ENCODE assay signal across 9 cellular contexts in genomic region chr17:64641499-64641898, GRCh38. TPM values are rescaled to one million over a fixed set of nuclear protein-coding genes. Genes with fewer than 3 reads are reported as not detected.
DNase-seq lines count a peak whose midpoint lies in the region; ATAC-seq and TF ChIP-seq lines count a peak whose summit lies in the region.
"Had no signal": no experiment of that assay in that cellular context is flagged by ENCODE, and none has a peak within 500 bp of the region (broad histone marks: within the 10 kb centered on the region; RNA-seq: fewer than 3 reads in every experiment).

No MANE protein-coding gene starts in this region.

- peaks cover 99% of the 10 kb centered on the region for H3K79me2 ChIP-seq in osteoblast (ENCODE audit: insufficient read depth, low read length)

- peak overlapping the region; percentile 82 for H3K4me2 ChIP-seq in osteoblast (ENCODE audit: insufficient read depth, low read length)

- H3K4me1 ChIP-seq in osteoblast (ENCODE audit: insufficient read depth, low read length) = peaks cover 56% of the 10 kb centered on the region

- no peak overlapping the region for H3K4me3 Mint-ChIP-seq in stimulated activated naive B cell treated with anti-CD40 and anti-IgM and Interleukin-4, amounts not matched to agents 10 μg/mL and 1 μg/mL and 100 μg/mL, for 72 hours
- H3K4me3 Mint-ChIP-seq in activated naive CD8-positive, alpha-beta T cell treated with anti-CD3 and anti-CD28 coated beads, Interleukin-2, amount 50 U/mL, for 24 hours = no peak overlapping the region
- H3K4me3 Mint-ChIP-seq: activated naive CD8-positive, alpha-beta T cell had no signal

- H3K4me1 Mint-ChIP-seq in stimulated activated naive B cell treated with anti-CD40 and anti-IgM and Interleukin-4, amounts not matched to agents 10 μg/mL and 1 μg/mL and 100 μg/mL, for 72 hours = peaks cover 14 to 36% of the 10 kb centered on the region in 2 donors
- peaks cover 23% of the 10 kb centered on the region for H3K4me1 Mint-ChIP-seq in activated naive CD8-positive, alpha-beta T cell treated with anti-CD3 and anti-CD28 coated beads, Interleukin-2, amount 50 U/mL, for 24 hours

- H3K27ac Mint-ChIP-seq in stimulated activated naive B cell treated with anti-CD40 and anti-IgM and Interleukin-4, amounts not matched to agents 10 μg/mL and 1 μg/mL and 100 μg/mL, for 72 hours = no peak overlapping the region
- H3K27ac Mint-ChIP-seq in activated naive CD8-positive, alpha-beta T cell treated with anti-CD3 and anti-CD28 coated beads, Interleukin-2, amount 50 U/mL, for 24 hours = no peak overlapping the region
- H3K27ac Mint-ChIP-seq: activated naive CD8-positive, alpha-beta T cell had no signal

- H3K36me3 Mint-ChIP-seq in stimulated activated naive B cell treated with anti-CD40 and anti-IgM and Interleukin-4, amounts not matched to agents 10 μg/mL and 1 μg/mL and 100 μg/mL, for 72 hours = peaks cover 2 to 3% of the 10 kb centered on the region in 2 donors
- peaks cover 5% of the 10 kb centered on the region for H3K36me3 Mint-ChIP-seq in activated naive CD8-positive, alpha-beta T cell treated with anti-CD3 and anti-CD28 coated beads, Interleukin-2, amount 50 U/mL, for 24 hours (ENCODE audit: low read depth)

- no peak overlapping the region for H2AFZ ChIP-seq in osteoblast (ENCODE audit: low read length)

- peaks cover 80% of the 10 kb centered on the region for H4K20me1 ChIP-seq in osteoblast (ENCODE audit: insufficient read depth, low read length)

- DNase-seq in ELF-1 (ENCODE audit: low read depth, low spot score) = peak; percentile 13
- peak; percentile 51 for DNase-seq in NCI-H69 (lab: John Stamatoyannopoulos, UW)
- DNase-seq in epithelial cell of prostate (ENCODE audit: low read depth, low spot score) = no peak
- peak; percentile 90 for DNase-seq in osteoblast (ENCODE audit: insufficient read length, low spot score, missing footprints)
- no peak for DNase-seq in stimulated activated naive B cell treated with anti-CD40 and anti-IgM and Interleukin-4, amounts not matched to agents 10 μg/mL and 1 μg/mL and 100 μg/mL, for 72 hours
- no peak for DNase-seq in activated naive CD8-positive, alpha-beta T cell treated with anti-CD3 and anti-CD28 coated beads, Interleukin-2, amount 50 U/mL, for 24 hours
- DNase-seq in anterior cingulate cortex (lab: John Stamatoyannopoulos, UW) = no peak

- H3K9me3 ChIP-seq in osteoblast (ENCODE audit: low read depth, low read length) = no peaks in the 10 kb centered on the region

- peak overlapping the region; percentile 6 for H3K27ac ChIP-seq in epithelial cell of prostate
- peak overlapping the region; percentile 64 for H3K27ac ChIP-seq in osteoblast (ENCODE audit: low read depth, low read length)

- H3K27me3 Mint-ChIP-seq in stimulated activated naive B cell treated with anti-CD40 and anti-IgM and Interleukin-4, amounts not matched to agents 10 μg/mL and 1 μg/mL and 100 μg/mL, for 72 hours = no peaks in the 10 kb centered on the region
- H3K27me3 Mint-ChIP-seq in activated naive CD8-positive, alpha-beta T cell treated with anti-CD3 and anti-CD28 coated beads, Interleukin-2, amount 50 U/mL, for 24 hours = no peaks in the 10 kb centered on the region
- H3K27me3 Mint-ChIP-seq: activated naive CD8-positive, alpha-beta T cell had no signal

- H3K27me3 ChIP-seq in osteoblast (ENCODE audit: insufficient read depth, low read length) = no peaks in the 10 kb centered on the region

- no peak for ATAC-seq in stimulated activated naive B cell treated with anti-CD40 and anti-IgM and Interleukin-4, amounts not matched to agents 10 μg/mL and 1 μg/mL and 100 μg/mL, for 72 hours (replicated peaks)
- no peak for ATAC-seq in HG02588 (IDR thresholded peaks at IDR 0.05; ENCODE audit: unreplicated experiment)
- ATAC-seq in activated naive CD8-positive, alpha-beta T cell treated with anti-CD3 and anti-CD28 coated beads, Interleukin-2, amount 50 U/mL, for 24 hours = no peak

- no peaks in the 10 kb centered on the region for H3K9me3 Mint-ChIP-seq in stimulated activated naive B cell treated with anti-CD40 and anti-IgM and Interleukin-4, amounts not matched to agents 10 μg/mL and 1 μg/mL and 100 μg/mL, for 72 hours
- no peaks in the 10 kb centered on the region for H3K9me3 Mint-ChIP-seq in activated naive CD8-positive, alpha-beta T cell treated with anti-CD3 and anti-CD28 coated beads, Interleukin-2, amount 50 U/mL, for 24 hours

- peaks cover 55% of the 10 kb centered on the region for H3K36me3 ChIP-seq in osteoblast (ENCODE audit: insufficient read depth, low read length)

- H3K4me3 ChIP-seq in osteoblast (ENCODE audit: insufficient read depth, low read length) = peak overlapping the region; percentile 43

- TF ChIP-seq CTCF in osteoblast (IDR thresholded peaks at IDR 0.05; ENCODE audit: extremely low read depth, low read depth, low read length) = peak; percentile 20

RNA-seq across cellular contexts. Expression of gene SMURF2, which starts 20.6 kb away (rescaled TPM):
- 90.5 and 115 TPM in 2 replicates for total RNA-seq in osteoblast

Comparison
In these comparisons a context has a peak if more than half of its experiments do, and no peak if none do; other contexts are left out.
1. DNase-seq: peak in ELF-1 (single experiment), NCI-H69 (single experiment) and osteoblast (single experiment); none in epithelial cell of prostate (single experiment), stimulated activated naive B cell treated with anti-CD40 and anti-IgM and Interleukin-4, amounts not matched to agents 10 μg/mL and 1 μg/mL and 100 μg/mL, for 72 hours (single experiment), activated naive CD8-positive, alpha-beta T cell treated with anti-CD3 and anti-CD28 coated beads, Interleukin-2, amount 50 U/mL, for 24 hours (single experiment) and anterior cingulate cortex (0 of 58).